28 cellular contexts compared by ENCODE assay signal in genomic region chr6:7500737-7501282, GRCh38. TPM values are rescaled to one million over a fixed set of nuclear protein-coding genes. Genes with fewer than 3 reads are reported as not detected.
"Had no signal": no experiment of that assay in that cellular context is flagged by ENCODE, and none has a peak within 500 bp of the region (broad histone marks: within the 10 kb centered on the region; RNA-seq: fewer than 3 reads in every experiment).

No MANE protein-coding gene starts in this region.

- FAIRE-seq: endothelial cell of umbilical vein, kidney had no signal

- H3K4me3 Mint-ChIP-seq: mesothelial cell of epicardium; naive B cell; natural killer cell treated with Interleukin-12 subunit alpha and Interleukin-12 subunit beta and Interleukin-15 and Interleukin-18, amount 100 ng/mL, for 72 hours; neural crest cell; stimulated activated memory B cell treated with anti-CD40 and anti-IgM and Interleukin-4, amounts not matched to agents 10 μg/mL and 1 μg/mL and 100 μg/mL, for 72 hours had no signal

- DNase-seq: dermis blood vessel endothelial cell; effector memory CD4-positive, alpha-beta T cell; foreskin keratinocyte; heart left ventricle; kidney; left lung; mesenchymal stem cell; mucosa of descending colon; naive B cell; right lobe of liver; stimulated activated CD4-positive, alpha-beta T cell treated with anti-CD3 and anti-CD28 coated beads, Interleukin-4, amount 100 ng/mL, for 4 hours; stimulated activated naive CD8-positive, alpha-beta T cell treated with anti-CD3 and anti-CD28 coated beads, Interleukin-15, Interleukin-2, amounts not matched to agents 100 U/mL and 50 U/mL, for 24 hours; substantia nigra; upper lobe of right lung; uterus had no signal

- H3K4me3 ChIP-seq: coronary artery, gastroesophageal sphincter, heart left ventricle, hepatocyte, left lung, mucosa of descending colon, right lobe of liver, thoracic aorta, tibial nerve, upper lobe of right lung, uterus had no signal

- H3K4me1 ChIP-seq: gastroesophageal sphincter, right lobe of liver, tibial nerve, upper lobe of right lung, uterus had no signal

- H3K36me3 ChIP-seq: gastroesophageal sphincter, heart left ventricle, left lung, right lobe of liver, thoracic aorta, tibial nerve, upper lobe of right lung, uterus had no signal

- H3K27ac ChIP-seq: coronary artery, foreskin keratinocyte, gastroesophageal sphincter, heart left ventricle, hepatocyte, left lung, parathyroid adenoma, right lobe of liver, thoracic aorta, tibial nerve, upper lobe of right lung, uterus had no signal

- H3K9me3 Mint-ChIP-seq: mesothelial cell of epicardium; naive B cell; natural killer cell treated with Interleukin-12 subunit alpha and Interleukin-12 subunit beta and Interleukin-15 and Interleukin-18, amount 100 ng/mL, for 72 hours; neural crest cell; stimulated activated memory B cell treated with anti-CD40 and anti-IgM and Interleukin-4, amounts not matched to agents 10 μg/mL and 1 μg/mL and 100 μg/mL, for 72 hours had no signal

- H3K27me3 Mint-ChIP-seq: progenitor cell of endocrine pancreas had no signal

- H3K27me3 ChIP-seq: foreskin keratinocyte, hepatocyte, right lobe of liver, tibial nerve, uterus had no signal

- H3K27ac Mint-ChIP-seq: mesothelial cell of epicardium; natural killer cell treated with Interleukin-12 subunit alpha and Interleukin-12 subunit beta and Interleukin-15 and Interleukin-18, amount 100 ng/mL, for 72 hours; progenitor cell of endocrine pancreas; stimulated activated memory B cell treated with anti-CD40 and anti-IgM and Interleukin-4, amounts not matched to agents 10 μg/mL and 1 μg/mL and 100 μg/mL, for 72 hours had no signal

- H3K36me3 Mint-ChIP-seq: mesothelial cell of epicardium; naive B cell; natural killer cell treated with Interleukin-12 subunit alpha and Interleukin-12 subunit beta and Interleukin-15 and Interleukin-18, amount 100 ng/mL, for 72 hours; stimulated activated memory B cell treated with anti-CD40 and anti-IgM and Interleukin-4, amounts not matched to agents 10 μg/mL and 1 μg/mL and 100 μg/mL, for 72 hours had no signal

- ATAC-seq: foreskin keratinocyte; gastroesophageal sphincter; heart left ventricle; left lung; mucosa of descending colon; natural killer cell treated with Interleukin-12 subunit alpha and Interleukin-12 subunit beta and Interleukin-15 and Interleukin-18, amount 100 ng/mL, for 72 hours; stimulated activated memory B cell treated with anti-CD40 and anti-IgM and Interleukin-4, amounts not matched to agents 10 μg/mL and 1 μg/mL and 100 μg/mL, for 72 hours; stimulated activated naive CD8-positive, alpha-beta T cell treated with anti-CD3 and anti-CD28 coated beads, Interleukin-15, Interleukin-2, amounts not matched to agents 100 U/mL and 50 U/mL, for 24 hours; upper lobe of right lung had no signal

- H3K9me3 ChIP-seq: gastroesophageal sphincter, heart left ventricle, left lung, mucosa of descending colon, right lobe of liver, thoracic aorta, tibial nerve, upper lobe of right lung, uterus had no signal

RNA-seq across cellular contexts. Expression of gene DSP, which starts 40.7 kb away (rescaled TPM):
- total RNA-seq: fibroblast of lung; natural killer cell treated with Interleukin-12 subunit alpha and Interleukin-12 subunit beta and Interleukin-15 and Interleukin-18, amount 100 ng/mL, for 72 hours had no signal
